Comparison of ENCODE assay signal across 21 cellular contexts in the genomic region with DNA sequence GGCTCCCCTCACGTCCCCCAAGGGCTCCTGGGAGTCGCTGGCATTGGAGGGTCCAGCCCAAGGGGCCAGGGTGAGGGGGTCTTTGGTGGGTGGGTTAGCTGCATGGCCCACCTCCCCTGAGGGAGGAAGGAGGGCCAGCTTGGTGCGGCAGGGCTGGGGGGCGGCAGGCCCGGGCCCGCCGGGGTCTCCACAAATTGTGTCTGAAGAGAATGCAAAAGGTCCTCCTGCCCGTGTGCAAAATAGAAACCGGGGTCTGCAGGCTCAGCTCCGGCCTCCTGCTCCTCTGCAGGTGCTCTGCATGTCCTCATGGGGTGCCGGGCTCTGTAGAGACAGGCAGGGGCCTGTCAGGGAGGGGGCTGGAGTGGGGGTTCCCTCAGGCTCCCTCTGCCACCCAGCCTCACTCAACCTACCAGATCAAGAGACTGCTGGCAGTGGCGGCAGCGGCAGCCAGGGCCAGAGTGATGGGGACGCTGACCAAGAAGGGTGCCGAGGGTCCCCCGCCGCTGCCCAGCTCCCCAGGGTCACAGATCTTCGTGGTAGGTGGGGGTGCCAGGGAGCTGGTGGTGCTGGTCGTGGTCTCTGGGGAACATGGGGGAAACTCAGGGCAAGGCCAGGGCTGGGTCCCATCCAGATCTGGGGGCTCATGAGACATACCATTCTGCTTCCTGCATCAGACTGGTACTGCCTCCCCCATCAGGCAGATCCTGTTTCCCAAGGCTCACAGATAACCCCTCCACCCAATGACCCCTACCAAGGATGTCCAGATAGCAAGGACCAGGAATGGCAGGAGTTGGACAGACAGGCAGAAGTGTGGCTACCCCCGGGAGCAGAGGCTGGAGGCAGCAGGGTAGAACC. TPM values are rescaled to one million over a fixed set of nuclear protein-coding genes. Genes with fewer than 3 reads are reported as not detected.
A peak's percentile ranks its signal among the peaks of the same experiment; 100 is the strongest.
DNase-seq lines count a peak whose midpoint lies in the region; ATAC-seq and TF ChIP-seq lines count a peak whose summit lies in the region.
"Had no signal": no experiment of that assay in that cellular context is flagged by ENCODE, and none has a peak within 500 bp of the region (broad histone marks: within the 10 kb centered on the region; RNA-seq: fewer than 3 reads in every experiment).

No MANE protein-coding gene starts in this region.

- H3K4me3 ChIP-seq in HEK293 (ENCODE audit: low read depth, low read length) (no peak overlapping the region), upper lobe of right lung (no peak overlapping the region)
- H3K4me3 ChIP-seq: A549, MG63, PC-9 had no signal

- in situ Hi-C loops in GM13976 (cut with MboI; ENCODE audit: low sequenced_read_pairs, unreplicated experiment): no loop called here

- peaks cover 3% of the 10 kb centered on the region; the same call in 1 of the 2 replicates for H3K4me1 ChIP-seq in HEK293 (ENCODE audit: control insufficient read depth, insufficient read depth, low read length)
- no peaks in the 10 kb centered on the region for H3K4me1 ChIP-seq in upper lobe of right lung
- H3K4me1 ChIP-seq: A549, Caco-2 had no signal

- H3K36me3 ChIP-seq in HEK293 (ENCODE audit: control insufficient read depth in 2 of 2, insufficient read depth in 1 of 2, low read length in 2 of 2) (no peaks in the 10 kb centered on the region), upper lobe of right lung (no peaks in the 10 kb centered on the region)
- H3K36me3 ChIP-seq: MG63 had no signal

- intact Hi-C loops in Right ventricle myocardium inferior (cut with DNase I): no loop called here
- intact Hi-C loops in left ventricle myocardium superior (cut with micrococcal nuclease): no loop called here
- intact Hi-C loops in upper lobe of right lung (cut with DNase I): no loop called here

- H3K27me3 ChIP-seq in upper lobe of right lung: no peaks in the 10 kb centered on the region
- H3K27me3 ChIP-seq: MG63 had no signal

- no peaks in the 10 kb centered on the region for H3K9me3 ChIP-seq in HEK293 (ENCODE audit: control insufficient read depth, insufficient read depth, low read depth, low read length)
- H3K9me3 ChIP-seq in upper lobe of right lung: no peaks in the 10 kb centered on the region
- H3K9me3 ChIP-seq: A549, Caco-2, MG63 had no signal

- POLR2A ChIA-PET in HEK293 (lab: Yijun Ruan, JAX): no interaction called here

- CTCF ChIA-PET in HEK293 (lab: Yijun Ruan, JAX): interaction anchor here (0.6 to 7.3 kb wide), 5 partner anchors 8 to 53 kb away, joined by 3 to 101 read pairs (median 4); no protein-coding TSS in a partner anchor

- DNase-seq in Right ventricle myocardium inferior (ENCODE audit: missing footprints) (peak; percentile 50), left ventricle myocardium superior (no peak), mesenteric fat pad (ENCODE audit: low spot score) (peak; percentile 85), upper lobe of right lung (peak; percentile 61), GM13976 (ENCODE audit: low spot score) (no peak), NCI-H1105 (lab: John Stamatoyannopoulos, UW) (no peak)
- DNase-seq in stimulated activated CD4-positive, alpha-beta T cell treated with anti-CD3 and anti-CD28 coated beads, Interleukin-2, amount 100 ng/mL, for 24 hours: no peak
- DNase-seq: EL, H9, IMR-90, Karpas-422, MG63, NCI-H1092, NCI-H1694, NCI-H510A treated with DMSO at 0.1 percent for 48 hours, NCI-H82, PC-9 had no signal

- TF ChIP-seq CTCF in HEK293 (tag by site-specific recombination; IDR thresholded peaks at IDR 0.05): no peak
- no peak for TF ChIP-seq CTCF in upper lobe of right lung (IDR thresholded peaks at IDR 0.05)
- TF ChIP-seq CTCF in GM13976 (IDR thresholded peaks at IDR 0.05; ENCODE audit: borderline replicate concordance, control extremely low read depth, extremely low read depth, insufficient read depth, missing control alignments): no peak

- H3K27ac ChIP-seq in HEK293 (ENCODE audit: extremely low read depth, low read depth, low read length): no peak overlapping the region
- no peak overlapping the region for H3K27ac ChIP-seq in upper lobe of right lung
- H3K27ac ChIP-seq: A549, PC-9 had no signal

- ATAC-seq in Right ventricle myocardium inferior (no peak), left ventricle myocardium superior (no peak), upper lobe of right lung (no peak)
- ATAC-seq: A549 had no signal

TF ChIP-seq in HEK293, 187 proteins besides CTCF, POLR2A, EP300 and RAD21:
- 0 out of 2 replicates have a peak, but pooled peaks have one; percentile 13 for TF ChIP-seq PRDM10 (tag by site-specific recombination; IDR thresholded peaks at IDR 0.05)
- no peak for TF ChIP-seq ZNF214 (tag by site-specific recombination; IDR thresholded peaks at IDR 0.05; ENCODE audit: borderline replicate concordance)
TF ChIP-seq in HEK293: peak in this region for 1.

RNA-seq across cellular contexts. Expression of gene ENHO, which starts 29.2 kb away (rescaled TPM):
- total RNA-seq in Right ventricle myocardium inferior: 0.51 TPM
- total RNA-seq in left ventricle myocardium superior: 0.40 TPM
- total RNA-seq in mesenteric fat pad: not detected
- 0.61 TPM for total RNA-seq in upper lobe of right lung
- total RNA-seq: IMR-90, PC-9 had no signal

RNA-seq across cellular contexts. Expression of gene CNTFR, which starts 37.5 kb away (rescaled TPM):
- 8.7 TPM for total RNA-seq in Right ventricle myocardium inferior
- total RNA-seq in left ventricle myocardium superior: 3.3 TPM
- total RNA-seq in mesenteric fat pad: 116 TPM
- total RNA-seq in upper lobe of right lung: 2.9 TPM
- total RNA-seq: HT1080, IMR-90, PC-9 had no signal

RNA-seq across cellular contexts. Expression of gene RPP25L, which starts 59.9 kb away (rescaled TPM):
- total RNA-seq in Right ventricle myocardium inferior: 38.3 TPM
- total RNA-seq in left ventricle myocardium superior: 40.8 TPM
- 14.8 TPM for total RNA-seq in mesenteric fat pad
- 16.7 TPM for total RNA-seq in upper lobe of right lung

Comparison
In these comparisons a context has a peak if more than half of its experiments do, and no peak if none do; other contexts are left out.
1. DNase-seq: peak in Right ventricle myocardium inferior (single experiment), mesenteric fat pad (single experiment) and upper lobe of right lung (single experiment); none in left ventricle myocardium superior (single experiment), GM13976 (single experiment), stimulated activated CD4-positive, alpha-beta T cell treated with anti-CD3 and anti-CD28 coated beads, Interleukin-2, amount 100 ng/mL, for 24 hours (0 of 2) and NCI-H1105 (single experiment).
2. RNA of gene CNTFR, which starts 37.5 kb away (total RNA-seq): 116 TPM in mesenteric fat pad (single experiment); 8.7 TPM in Right ventricle myocardium inferior (single experiment), 3.3 TPM in left ventricle myocardium superior (single experiment) and 2.9 TPM in upper lobe of right lung (single experiment); every median in the first group is over 10 times any median in the second.